In genomic region chr9:125746017-125746773, GRCh38 we compare ENCODE assay signal across 8 cellular contexts. TPM values are rescaled to one million over a fixed set of nuclear protein-coding genes. Genes with fewer than 3 reads are reported as not detected.
A peak's percentile ranks its signal among the peaks of the same experiment; 100 is the strongest.
DNase-seq lines count a peak whose midpoint lies in the region; ATAC-seq and TF ChIP-seq lines count a peak whose summit lies in the region.

No MANE protein-coding gene starts in this region.

- peak; percentile 69 for ATAC-seq in HG03432 (IDR thresholded peaks at IDR 0.05; ENCODE audit: unreplicated experiment)
- ATAC-seq in activated CD4-positive, alpha-beta T cell treated with anti-CD3 and anti-CD28 coated beads for 36 hours, result peak; percentile 85

- intact Hi-C loops in activated CD4-positive, alpha-beta T cell treated with anti-CD3 and anti-CD28 coated beads for 36 hours (cut with DNase I, micrococcal nuclease), result loop anchor here (1.0 to 5.0 kb wide), 19 partner anchors 39 to 977 kb away; partner anchors contain the start of genes MAPKAP1 (in 2 of the 2), GAPVD1 (in 1 of the 2), GOLGA1 (in 1 of the 2) and HSPA5 (in 1 of the 2)

- H3K27ac Mint-ChIP-seq in activated CD4-positive, alpha-beta T cell treated with anti-CD3 and anti-CD28 coated beads for 36 hours, result peak overlapping the region; percentile 94

- H3K27me3 Mint-ChIP-seq in activated CD4-positive, alpha-beta T cell treated with anti-CD3 and anti-CD28 coated beads for 36 hours, result peaks cover 12% of the 10 kb centered on the region

- POLR2A ChIA-PET in activated CD4-positive, alpha-beta T cell treated with anti-CD3 and anti-CD28 coated beads for 36 hours (lab: Charles Lee), result interaction anchor here (0.6 to 1.2 kb wide), 4 partner anchors 39 to 553 kb away, joined by 3 to 5 read pairs (median 4); partner anchors contain the start of gene MAPKAP1

- no peaks in the 10 kb centered on the region for H3K9me3 Mint-ChIP-seq in activated CD4-positive, alpha-beta T cell treated with anti-CD3 and anti-CD28 coated beads for 36 hours (ENCODE audit: low read depth)

- peak; percentile 97 for DNase-seq in Ammon's horn (ENCODE audit: low spot score)
- DNase-seq in NCI-H510A (lab: John Stamatoyannopoulos, UW), result peak; percentile 94
- DNase-seq in activated CD4-positive, alpha-beta T cell treated with anti-CD3 and anti-CD28 coated beads for 36 hours, result peak; percentile 96
- DNase-seq in choroid plexus epithelial cell (ENCODE audit: low read depth), result peak; percentile 89
- DNase-seq in kidney tubule cell (ENCODE audit: low spot score), result peak; percentile 97
- DNase-seq in stimulated activated CD4-positive, alpha-beta T cell treated with anti-CD3 and anti-CD28 coated beads, Interleukin-1b, Interleukin-23, amount 100 ng/mL, for 1 hour (ENCODE audit: low read depth in 2 of 2), result peak; percentile 78 to 91

- no peak for TF ChIP-seq CTCF in choroid plexus epithelial cell (conservative IDR thresholded peaks at IDR 0.05; ENCODE audit: low read depth, low read length)

- peak overlapping the region; percentile 87 for H3K4me3 ChIP-seq in choroid plexus epithelial cell (ENCODE audit: low read depth, low read length)

- peaks cover 3% of the 10 kb centered on the region for H3K36me3 Mint-ChIP-seq in activated CD4-positive, alpha-beta T cell treated with anti-CD3 and anti-CD28 coated beads for 36 hours (ENCODE audit: low read depth)

- peak; percentile 77 for TF ChIP-seq POLR2A in GM19193 (IDR thresholded peaks at IDR 0.05; ENCODE audit: extremely low read depth, insufficient read depth, insufficient read length)

- CTCF ChIA-PET in activated CD4-positive, alpha-beta T cell treated with anti-CD3 and anti-CD28 coated beads for 36 hours (lab: Charles Lee), result interaction anchor here (0.7 kb wide), 1 partner anchor 339 kb away, joined by 3 read pairs; no protein-coding TSS in a partner anchor

- H3K4me3 Mint-ChIP-seq in activated CD4-positive, alpha-beta T cell treated with anti-CD3 and anti-CD28 coated beads for 36 hours, result peak overlapping the region; percentile 82

- peaks cover 21% of the 10 kb centered on the region for H3K4me1 Mint-ChIP-seq in activated CD4-positive, alpha-beta T cell treated with anti-CD3 and anti-CD28 coated beads for 36 hours

RNA-seq across cellular contexts. Expression of gene PBX3, which starts 1.0 kb away (rescaled TPM):
- 10 to 100 TPM; 11.3 to 11.4 TPM for total RNA-seq in activated CD4-positive, alpha-beta T cell treated with anti-CD3 and anti-CD28 coated beads for 36 hours

RNA-seq across cellular contexts. Expression of gene MAPKAP1, which starts 39.2 kb away (rescaled TPM):
- 10 to 100 TPM; 51.6 to 61.9 TPM for total RNA-seq in activated CD4-positive, alpha-beta T cell treated with anti-CD3 and anti-CD28 coated beads for 36 hours

Comparison
In these comparisons a context has a peak if more than half of its experiments do, and no peak if none do; other contexts are left out.
1. Peak in every context shown above with its lines: DNase-seq, ATAC-seq and H3K4me3 ChIP-seq.